ENCODE assay signal across 11 cellular contexts in genomic region chr2:8285081-8285480, GRCh38.
DNase-seq lines count a peak whose midpoint lies in the region; ATAC-seq and TF ChIP-seq lines count a peak whose summit lies in the region.
"Had no signal": no experiment of that assay in that cellular context is flagged by ENCODE, and none has a peak within 500 bp of the region (broad histone marks: within the 10 kb centered on the region; RNA-seq: fewer than 3 reads in every experiment).

No MANE protein-coding gene starts in this region.

- no peaks in the 10 kb centered on the region for H3K9me3 ChIP-seq in Loucy (ENCODE audit: insufficient read depth, low read depth, low read length)
- H3K9me3 ChIP-seq in mucosa of descending colon = no peaks in the 10 kb centered on the region

- peak; percentile 12 for DNase-seq in DMS 273 (lab: John Stamatoyannopoulos, UW; ENCODE audit: unreplicated experiment)
- DNase-seq in DMS 273 treated with DMSO at 0.1 percent for 48 hours (lab: John Stamatoyannopoulos, UW) = no peak
- no peak for DNase-seq in epithelial cell of proximal tubule (ENCODE audit: low read depth)
- no peak for DNase-seq in mucosa of descending colon
- no peak for DNase-seq in NCI-H2196 (lab: John Stamatoyannopoulos, UW; ENCODE audit: unreplicated experiment)
- DNase-seq: mammary epithelial cell, NCI-H226 had no signal

- H2AFZ ChIP-seq in Loucy (ENCODE audit: low read length) = no peak overlapping the region

- H3K79me2 ChIP-seq in Loucy (ENCODE audit: insufficient read depth, low read length) = no peaks in the 10 kb centered on the region

- no peak overlapping the region for H3K4me2 ChIP-seq in Loucy (ENCODE audit: low read depth, low read length, poor library complexity, severe bottlenecking)

- intact Hi-C loops in mucosa of descending colon (cut with DNase I, micrococcal nuclease) = no loop called here

- H3K9ac ChIP-seq in Loucy (ENCODE audit: low read depth, low read length, poor library complexity, severe bottlenecking) = peak overlapping the region; percentile 48

- H3K36me3 ChIP-seq in Loucy (ENCODE audit: insufficient read depth, low read length) (no peaks in the 10 kb centered on the region), mucosa of descending colon (ENCODE audit: low read depth) (no peaks in the 10 kb centered on the region)

- no peaks in the 10 kb centered on the region for H3K27me3 ChIP-seq in Loucy (ENCODE audit: insufficient read depth, low read length, poor library complexity, severe bottlenecking)

- ATAC-seq in mucosa of descending colon = peak; percentile 4
- ATAC-seq in GM18861 (IDR thresholded peaks at IDR 0.05; ENCODE audit: unreplicated experiment) = no peak
- ATAC-seq in GM21360 (IDR thresholded peaks at IDR 0.05; ENCODE audit: unreplicated experiment) = no peak

- H3F3A ChIP-seq in Loucy (ENCODE audit: low read depth) = peaks cover 4% of the 10 kb centered on the region; the same call in 1 of the 2 replicates

- peak; percentile 74 for TF ChIP-seq CTCF in Loucy (conservative IDR thresholded peaks at IDR 0.05; ENCODE audit: low read length)
- peak; percentile 49 for TF ChIP-seq CTCF in epithelial cell of proximal tubule (conservative IDR thresholded peaks at IDR 0.05; ENCODE audit: low read depth, low read length)
- no peak for TF ChIP-seq CTCF in mucosa of descending colon (IDR thresholded peaks at IDR 0.05)

- no peaks in the 10 kb centered on the region for H4K20me1 ChIP-seq in Loucy (ENCODE audit: insufficient read depth, low read length, poor library complexity, severe bottlenecking)

- no peaks in the 10 kb centered on the region for H3K9me2 ChIP-seq in Loucy (replicated peaks; ENCODE audit: low read depth, low read length)

- peaks cover 60% of the 10 kb centered on the region for H3K4me1 ChIP-seq in Loucy (ENCODE audit: insufficient read depth, low read length, poor library complexity, severe bottlenecking)
- H3K4me1 ChIP-seq in mucosa of descending colon (ENCODE audit: low read depth) = peaks cover 10% of the 10 kb centered on the region

- H3K4me3 ChIP-seq in Loucy (ENCODE audit: low read length, poor library complexity, severe bottlenecking) = no peak overlapping the region
- H3K4me3 ChIP-seq in epithelial cell of proximal tubule (ENCODE audit: low read depth, low read length) = no peak overlapping the region
- no peak overlapping the region for H3K4me3 ChIP-seq in mucosa of descending colon
- H3K4me3 ChIP-seq: skin epidermis had no signal
